Comparison of ENCODE assay signal across 17 cellular contexts in the genomic region with DNA sequence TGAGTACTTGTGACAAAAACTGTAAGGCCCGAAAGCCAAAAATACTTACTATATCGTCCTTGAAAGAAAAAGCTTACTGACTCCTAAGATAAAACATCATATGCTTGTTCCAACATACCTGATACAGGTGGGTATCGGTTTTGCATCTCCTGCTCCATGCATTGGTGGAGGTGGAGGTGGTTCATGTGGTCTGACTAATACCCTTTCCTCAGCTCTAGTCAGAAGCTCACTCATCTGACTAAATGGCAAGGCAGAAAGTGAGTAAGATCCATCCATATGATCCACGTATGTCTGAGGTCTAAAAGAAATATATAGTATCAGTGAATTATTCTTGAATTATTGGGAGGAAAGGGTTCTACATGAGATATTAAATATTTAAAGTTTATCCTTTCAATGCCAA.
DNase-seq lines count a peak whose midpoint lies in the region; ATAC-seq, FAIRE-seq and TF ChIP-seq lines count a peak whose summit lies in the region.
"Had no signal": no experiment of that assay in that cellular context is flagged by ENCODE, and none has a peak within 500 bp of the region (broad histone marks: within the 10 kb centered on the region; RNA-seq: fewer than 3 reads in every experiment).

No MANE protein-coding gene starts in this region.

- 84 to 93% methylated on average over 4 of the region's 4 CpGs for WGBS in esophagus squamous epithelium, 2 donors

- ATAC-seq in activated CD4-positive, alpha-beta T cell treated with anti-CD3 and anti-CD28 coated beads for 36 hours: peak; percentile 49
- peak; percentile 47 for ATAC-seq in HG02610 (IDR thresholded peaks at IDR 0.05; ENCODE audit: unreplicated experiment)
- ATAC-seq in stimulated activated effector memory CD8-positive, alpha-beta T cell treated with anti-CD3 and anti-CD28 coated beads, Interleukin-12 subunit alpha, Interleukin-12 subunit beta, amount 100 ng/mL, for 72 hours: peak; percentile 70
- no peak for ATAC-seq in naive thymus-derived CD4-positive, alpha-beta T cell
- ATAC-seq: CD8-positive, alpha-beta T cell had no signal

- H3K9me3 ChIP-seq in naive thymus-derived CD4-positive, alpha-beta T cell (ENCODE audit: control insufficient read depth in 2 of 3, low read length in 3 of 3): no peaks in the 10 kb centered on the region
- no peaks in the 10 kb centered on the region for H3K9me3 ChIP-seq in esophagus squamous epithelium
- H3K9me3 ChIP-seq: HAP-1 had no signal

- TF ChIP-seq POLR2A in esophagus squamous epithelium (IDR thresholded peaks at IDR 0.05): no peak

- H3K27me3 Mint-ChIP-seq in activated CD4-positive, alpha-beta T cell treated with anti-CD3 and anti-CD28 coated beads for 36 hours: no peaks in the 10 kb centered on the region
- H3K27me3 Mint-ChIP-seq in activated CD4-positive, alpha-beta T cell treated with anti-CD3 and anti-CD28 coated beads, Interleukin-2, amount 10 ng/mL, durations not matched to agents 7 days and 5 days: no peaks in the 10 kb centered on the region
- no peaks in the 10 kb centered on the region for H3K27me3 Mint-ChIP-seq in naive thymus-derived CD4-positive, alpha-beta T cell

- peaks cover 3% of the 10 kb centered on the region for H3K36me3 Mint-ChIP-seq in activated CD4-positive, alpha-beta T cell treated with anti-CD3 and anti-CD28 coated beads for 36 hours (ENCODE audit: low read depth)
- H3K36me3 Mint-ChIP-seq in activated CD4-positive, alpha-beta T cell treated with anti-CD3 and anti-CD28 coated beads, Interleukin-2, amount 10 ng/mL, durations not matched to agents 7 days and 5 days (ENCODE audit: low read depth): no peaks in the 10 kb centered on the region
- no peaks in the 10 kb centered on the region for H3K36me3 Mint-ChIP-seq in stimulated activated effector memory CD8-positive, alpha-beta T cell treated with anti-CD3 and anti-CD28 coated beads, Interleukin-12 subunit alpha, Interleukin-12 subunit beta, amount 100 ng/mL, for 72 hours
- H3K36me3 Mint-ChIP-seq in naive thymus-derived CD4-positive, alpha-beta T cell: no peaks in the 10 kb centered on the region
- H3K36me3 Mint-ChIP-seq: CD8-positive, alpha-beta T cell had no signal

- H3K4me1 Mint-ChIP-seq in activated CD4-positive, alpha-beta T cell treated with anti-CD3 and anti-CD28 coated beads for 36 hours: no peaks in the 10 kb centered on the region
- H3K4me1 Mint-ChIP-seq in activated CD4-positive, alpha-beta T cell treated with anti-CD3 and anti-CD28 coated beads, Interleukin-2, amount 10 ng/mL, durations not matched to agents 7 days and 5 days: no peaks in the 10 kb centered on the region
- no peaks in the 10 kb centered on the region for H3K4me1 Mint-ChIP-seq in stimulated activated effector memory CD8-positive, alpha-beta T cell treated with anti-CD3 and anti-CD28 coated beads, Interleukin-12 subunit alpha, Interleukin-12 subunit beta, amount 100 ng/mL, for 72 hours
- H3K4me1 Mint-ChIP-seq in naive thymus-derived CD4-positive, alpha-beta T cell: peaks cover 0 to 2% (median 0%) of the 10 kb centered on the region in 7 donors

- no peaks in the 10 kb centered on the region for H3K4me1 ChIP-seq in naive thymus-derived CD4-positive, alpha-beta T cell (ENCODE audit: control insufficient read depth in 2 of 2, insufficient read depth in 2 of 2, low read length in 2 of 2)
- H3K4me1 ChIP-seq in esophagus squamous epithelium: peaks cover 0 to 7% (median 0%) of the 10 kb centered on the region in 3 donors

- no peak overlapping the region for H3K4me3 Mint-ChIP-seq in activated CD4-positive, alpha-beta T cell treated with anti-CD3 and anti-CD28 coated beads for 36 hours
- no peak overlapping the region for H3K4me3 Mint-ChIP-seq in activated CD4-positive, alpha-beta T cell treated with anti-CD3 and anti-CD28 coated beads, Interleukin-2, amount 10 ng/mL, durations not matched to agents 7 days and 5 days
- no peak overlapping the region for H3K4me3 Mint-ChIP-seq in stimulated activated effector memory CD8-positive, alpha-beta T cell treated with anti-CD3 and anti-CD28 coated beads, Interleukin-12 subunit alpha, Interleukin-12 subunit beta, amount 100 ng/mL, for 72 hours
- no peak overlapping the region for H3K4me3 Mint-ChIP-seq in naive thymus-derived CD4-positive, alpha-beta T cell
- H3K4me3 Mint-ChIP-seq: CD14-positive monocyte; CD8-positive, alpha-beta T cell; HFFc6 had no signal

- H3K27ac Mint-ChIP-seq in activated CD4-positive, alpha-beta T cell treated with anti-CD3 and anti-CD28 coated beads for 36 hours: no peak overlapping the region
- H3K27ac Mint-ChIP-seq in activated CD4-positive, alpha-beta T cell treated with anti-CD3 and anti-CD28 coated beads, Interleukin-2, amount 10 ng/mL, durations not matched to agents 7 days and 5 days: no peak overlapping the region
- H3K27ac Mint-ChIP-seq in stimulated activated effector memory CD8-positive, alpha-beta T cell treated with anti-CD3 and anti-CD28 coated beads, Interleukin-12 subunit alpha, Interleukin-12 subunit beta, amount 100 ng/mL, for 72 hours: no peak overlapping the region
- no peak overlapping the region for H3K27ac Mint-ChIP-seq in naive thymus-derived CD4-positive, alpha-beta T cell
- H3K27ac Mint-ChIP-seq: CD14-positive monocyte; CD8-positive, alpha-beta T cell; HFFc6 had no signal

- intact Hi-C loops in activated CD4-positive, alpha-beta T cell treated with anti-CD3 and anti-CD28 coated beads for 36 hours (cut with DNase I, micrococcal nuclease): no loop called here
- intact Hi-C loops in naive thymus-derived CD4-positive, alpha-beta T cell (cut with micrococcal nuclease): no loop called here
- intact Hi-C loops in esophagus squamous epithelium (cut with DNase I): no loop called here

- H3K27me3 ChIP-seq in bronchial epithelial cell (ENCODE audit: control insufficient read depth, insufficient read depth, low read length) (no peaks in the 10 kb centered on the region), esophagus squamous epithelium (no peaks in the 10 kb centered on the region)
- peaks cover 0 to 3% of the 10 kb centered on the region in 2 donors for H3K27me3 ChIP-seq in naive thymus-derived CD4-positive, alpha-beta T cell (ENCODE audit: control insufficient read depth in 2 of 2, insufficient read depth in 2 of 2, low read length in 2 of 2)

- no peak for DNase-seq in activated CD4-positive, alpha-beta T cell treated with anti-CD3 and anti-CD28 coated beads for 36 hours
- no peak for DNase-seq in activated CD4-positive, alpha-beta T cell treated with anti-CD3 and anti-CD28 coated beads, Interleukin-2, amount 10 ng/mL, durations not matched to agents 7 days and 5 days
- DNase-seq in bronchial epithelial cell (ENCODE audit: low read depth): peak; percentile 34
- DNase-seq in stimulated activated effector memory CD8-positive, alpha-beta T cell treated with anti-CD3 and anti-CD28 coated beads, Interleukin-12 subunit alpha, Interleukin-12 subunit beta, amount 100 ng/mL, for 72 hours (ENCODE audit: low spot score in 2 of 2): no peak
- no peak for DNase-seq in naive thymus-derived CD4-positive, alpha-beta T cell
- no peak for DNase-seq in esophagus squamous epithelium (lab: John Stamatoyannopoulos, UW)
- no peak for DNase-seq in HPDE6-E6E7 (ENCODE audit: extremely low spot score)
- DNase-seq: CD8-positive, alpha-beta T cell; COR-L47; DND-41; GDM1; HFFc6 had no signal

- CTCF ChIA-PET in activated CD4-positive, alpha-beta T cell treated with anti-CD3 and anti-CD28 coated beads for 36 hours (lab: Charles Lee): interaction anchor here (1.5 kb wide), 1 partner anchor 64 kb away, joined by 5 read pairs; no protein-coding TSS in a partner anchor
- CTCF ChIA-PET in activated CD4-positive, alpha-beta T cell treated with anti-CD3 and anti-CD28 coated beads, Interleukin-2, amount 10 ng/mL, durations not matched to agents 7 days and 5 days (lab: Charles Lee): no interaction called here
- CTCF ChIA-PET in naive thymus-derived CD4-positive, alpha-beta T cell (lab: Charles Lee): interaction anchor here (0.7 kb wide), 1 partner anchor 287 kb away, joined by 5 read pairs; no protein-coding TSS in a partner anchor

- no peak for TF ChIP-seq CTCF in bronchial epithelial cell (IDR thresholded peaks at IDR 0.05; ENCODE audit: insufficient read depth, low read length, severe bottlenecking)
- no peak for TF ChIP-seq CTCF in esophagus squamous epithelium (IDR thresholded peaks at IDR 0.05)

- H3K9me3 Mint-ChIP-seq in activated CD4-positive, alpha-beta T cell treated with anti-CD3 and anti-CD28 coated beads for 36 hours (ENCODE audit: low read depth): no peaks in the 10 kb centered on the region
- no peaks in the 10 kb centered on the region for H3K9me3 Mint-ChIP-seq in activated CD4-positive, alpha-beta T cell treated with anti-CD3 and anti-CD28 coated beads, Interleukin-2, amount 10 ng/mL, durations not matched to agents 7 days and 5 days
- H3K9me3 Mint-ChIP-seq in stimulated activated effector memory CD8-positive, alpha-beta T cell treated with anti-CD3 and anti-CD28 coated beads, Interleukin-12 subunit alpha, Interleukin-12 subunit beta, amount 100 ng/mL, for 72 hours: no peaks in the 10 kb centered on the region
- no peaks in the 10 kb centered on the region for H3K9me3 Mint-ChIP-seq in naive thymus-derived CD4-positive, alpha-beta T cell
- H3K9me3 Mint-ChIP-seq: CD8-positive, alpha-beta T cell; HFFc6 had no signal

- FAIRE-seq in bronchial epithelial cell (lab: Jason Lieb, UNC): no peak
- FAIRE-seq: H1 had no signal

- POLR2A ChIA-PET in activated CD4-positive, alpha-beta T cell treated with anti-CD3 and anti-CD28 coated beads for 36 hours (lab: Charles Lee): no interaction called here
- POLR2A ChIA-PET in activated CD4-positive, alpha-beta T cell treated with anti-CD3 and anti-CD28 coated beads, Interleukin-2, amount 10 ng/mL, durations not matched to agents 7 days and 5 days (lab: Charles Lee): no interaction called here
- POLR2A ChIA-PET in naive thymus-derived CD4-positive, alpha-beta T cell (lab: Charles Lee): no interaction called here

- no peak overlapping the region for H3K27ac ChIP-seq in naive thymus-derived CD4-positive, alpha-beta T cell (ENCODE audit: low read depth, low read length)
- H3K27ac ChIP-seq in esophagus squamous epithelium: no peak overlapping the region
- H3K27ac ChIP-seq: 22Rv1 had no signal

- peaks cover 7% of the 10 kb centered on the region for H3K36me3 ChIP-seq in bronchial epithelial cell (ENCODE audit: control insufficient read depth, insufficient read depth, low read length)
- no peaks in the 10 kb centered on the region for H3K36me3 ChIP-seq in naive thymus-derived CD4-positive, alpha-beta T cell (ENCODE audit: control insufficient read depth in 2 of 3, insufficient read depth in 3 of 3, low read length in 3 of 3)
- H3K36me3 ChIP-seq in esophagus squamous epithelium: peaks cover 6 to 74% (median 6%) of the 10 kb centered on the region in 3 donors

- no peak overlapping the region for H3K4me3 ChIP-seq in bronchial epithelial cell (ENCODE audit: low read depth, low read length)
- H3K4me3 ChIP-seq in naive thymus-derived CD4-positive, alpha-beta T cell (ENCODE audit: low read length): no peak overlapping the region
- no peak overlapping the region for H3K4me3 ChIP-seq in esophagus squamous epithelium
- H3K4me3 ChIP-seq: HAP-1 had no signal
